ENCODE assay signal across 8 cellular contexts in genomic region chr3:159266779-159267178, GRCh38.
DNase-seq lines count a peak whose midpoint lies in the region; ATAC-seq, FAIRE-seq and TF ChIP-seq lines count a peak whose summit lies in the region.

No MANE protein-coding gene starts in this region.

- no peaks in the 10 kb centered on the region for H3K4me1 Mint-ChIP-seq in activated naive CD4-positive, alpha-beta T cell treated with anti-CD3 and anti-CD28 coated beads for 36 hours (ENCODE audit: low read depth)

- CTCF ChIA-PET in activated naive CD4-positive, alpha-beta T cell treated with anti-CD3 and anti-CD28 coated beads for 36 hours (lab: Charles Lee) = interaction anchor here (0.9 to 3.6 kb wide), 4 partner anchors 12 to 538 kb away, joined by 4 to 16 read pairs (median 5); no protein-coding TSS in a partner anchor

- H3K9me3 Mint-ChIP-seq in activated naive CD4-positive, alpha-beta T cell treated with anti-CD3 and anti-CD28 coated beads for 36 hours = no peaks in the 10 kb centered on the region

- TF ChIP-seq CTCF in omental fat pad (IDR thresholded peaks at IDR 0.05) = no peak

- intact Hi-C loops in activated naive CD4-positive, alpha-beta T cell treated with anti-CD3 and anti-CD28 coated beads for 36 hours (cut with micrococcal nuclease) = no loop called here

- peaks cover 25% of the 10 kb centered on the region for H3K27me3 Mint-ChIP-seq in activated naive CD4-positive, alpha-beta T cell treated with anti-CD3 and anti-CD28 coated beads for 36 hours (ENCODE audit: low read depth)

- H3K4me3 Mint-ChIP-seq in activated naive CD4-positive, alpha-beta T cell treated with anti-CD3 and anti-CD28 coated beads for 36 hours = no peak overlapping the region

- no peaks in the 10 kb centered on the region for H3K36me3 Mint-ChIP-seq in activated naive CD4-positive, alpha-beta T cell treated with anti-CD3 and anti-CD28 coated beads for 36 hours (ENCODE audit: low read depth)

- no peak overlapping the region for H3K27ac Mint-ChIP-seq in activated naive CD4-positive, alpha-beta T cell treated with anti-CD3 and anti-CD28 coated beads for 36 hours

- peak; percentile 45 for DNase-seq in activated naive CD4-positive, alpha-beta T cell treated with anti-CD3 and anti-CD28 coated beads for 36 hours
- no peak for DNase-seq in activated naive CD4-positive, alpha-beta T cell treated with anti-CD3 and anti-CD28 coated beads, Interleukin-2, amount 50 U/mL, for 16 hours
- peak; percentile 48 for DNase-seq in HTR-8/SVneo (ENCODE audit: insufficient read length, low spot score)
- peak; percentile 20 for DNase-seq in SHP77 treated with DMSO at 0.1 percent for 48 hours (lab: John Stamatoyannopoulos, UW)
- DNase-seq in iPS-NIHi7 (ENCODE audit: extremely low spot score) = peak; percentile 73
- DNase-seq in GM03348 (ENCODE audit: low spot score) = no peak
- DNase-seq in omental fat pad (ENCODE audit: low spot score) = no peak
- DNase-seq in activated CD8-positive, alpha-beta memory T cell treated with anti-CD3 and anti-CD28 coated beads for 24 hours = no peak

- no peak for ATAC-seq in omental fat pad (ENCODE audit: low FRiP score)

- peak; percentile 57 for FAIRE-seq in HTR-8/SVneo (lab: Jason Lieb, UNC)

Comparison
In these comparisons a context has a peak if more than half of its experiments do, and no peak if none do; other contexts are left out.
1. DNase-seq: peak in activated naive CD4-positive, alpha-beta T cell treated with anti-CD3 and anti-CD28 coated beads for 36 hours (single experiment), HTR-8/SVneo (single experiment), SHP77 treated with DMSO at 0.1 percent for 48 hours (single experiment) and iPS-NIHi7 (single experiment); none in activated naive CD4-positive, alpha-beta T cell treated with anti-CD3 and anti-CD28 coated beads, Interleukin-2, amount 50 U/mL, for 16 hours (single experiment), GM03348 (single experiment), omental fat pad (single experiment) and activated CD8-positive, alpha-beta memory T cell treated with anti-CD3 and anti-CD28 coated beads for 24 hours (single experiment).